7 cellular contexts compared by ENCODE assay signal in genomic region chr9:87498046-87498815, GRCh38.
DNase-seq lines count a peak whose midpoint lies in the region; ATAC-seq and TF ChIP-seq lines count a peak whose summit lies in the region.

No MANE protein-coding gene starts in this region.

- POLR2A ChIA-PET in GM10248 (lab: Yijun Ruan, JAX), result interaction anchor here (1.0 kb wide), 1 partner anchor 34 kb away, joined by 3 read pairs; no protein-coding TSS in a partner anchor

- TF ChIP-seq CTCF in GM10248 (IDR thresholded peaks at IDR 0.05; ENCODE audit: control extremely low read depth, extremely low read depth, low read depth, missing control alignments), result no peak

- CTCF ChIA-PET in GM10248 (lab: Yijun Ruan, JAX), result interaction anchor here (1.2 to 2.4 kb wide), 10 partner anchors 11 to 160 kb away, joined by 3 to 12 read pairs (median 6); no protein-coding TSS in a partner anchor

- ATAC-seq in GM21619 (IDR thresholded peaks at IDR 0.05; ENCODE audit: unreplicated experiment) (peak; percentile 26), HG03520 (IDR thresholded peaks at IDR 0.05; ENCODE audit: unreplicated experiment) (no peak)

- DNase-seq in GM10248 (ENCODE audit: extremely low spot score) (peak; percentile 52), NCI-H2171 treated with DMSO at 0.1 percent for 48 hours (lab: John Stamatoyannopoulos, UW) (peak; percentile 42), caudate nucleus (lab: John Stamatoyannopoulos, UW) (peak in 39 of 61 donors; percentile 19 to 77 (median 47)), kidney tubule cell (ENCODE audit: low spot score) (peak; percentile 70)
- peak; percentile 31 for DNase-seq in stimulated activated CD8-positive, alpha-beta memory T cell treated with anti-CD3 and anti-CD28 coated beads, Interleukin-4, amount 100 ng/mL, for 48 hours

- peak overlapping the region; percentile 78 for H3K27ac ChIP-seq in caudate nucleus (ENCODE audit: low read depth, low read length)
